ENCODE assay signal across 18 cellular contexts in genomic region chr11:93267383-93267782, GRCh38.
"Had no signal": no experiment of that assay in that cellular context is flagged by ENCODE, and none has a peak within 500 bp of the region (broad histone marks: within the 10 kb centered on the region; RNA-seq: fewer than 3 reads in every experiment).

No MANE protein-coding gene starts in this region.

- H3K36me3 Mint-ChIP-seq: activated CD4-positive, alpha-beta memory T cell treated with anti-CD3 and anti-CD28 coated beads for 36 hours; activated naive CD8-positive, alpha-beta T cell had no signal

- H3K9me3 ChIP-seq: lower lobe of right lung had no signal

- H3K4me3 ChIP-seq: lower lobe of right lung had no signal

- H3K9me3 Mint-ChIP-seq: T-helper 2 cell treated with Interferon-gamma antibody and Interleukin-4, amounts not matched to agents 5 μg/mL and 100 μg/mL, for 36 hours had no signal

- H3K4me1 Mint-ChIP-seq: activated B cell treated with CpG ODN at 0.5 μM for 24 hours, nephron progenitor cell had no signal

- DNase-seq: activated B cell treated with CpG ODN at 0.5 μM for 24 hours; activated CD4-positive, alpha-beta memory T cell treated with anti-CD3 and anti-CD28 coated beads for 36 hours; activated CD4-positive, alpha-beta T cell treated with anti-CD3 and anti-CD28 coated beads for 4 hours; activated T-cell treated with anti-CD3 and anti-CD28 coated beads for 4 hours; caudate nucleus; foreskin fibroblast; left colon; lower lobe of right lung; nephron progenitor cell; nucleus accumbens; posterior cingulate gyrus; retina; stimulated activated CD8-positive, alpha-beta memory T cell treated with anti-CD3 and anti-CD28 coated beads, Interleukin-4, amount 100 ng/mL, for 48 hours; stimulated activated naive CD4-positive, alpha-beta T cell had no signal

- H3K36me3 ChIP-seq: lower lobe of right lung had no signal

- H3K4me1 ChIP-seq: lower lobe of right lung had no signal

- H3K4me3 Mint-ChIP-seq: activated B cell treated with CpG ODN at 0.5 μM for 24 hours; activated CD4-positive, alpha-beta memory T cell treated with anti-CD3 and anti-CD28 coated beads for 36 hours; activated naive CD8-positive, alpha-beta T cell; activated T-helper 1 cell treated with anti-CD3 and anti-CD28 coated beads, Interleukin-12 subunit alpha, Interleukin-12 subunit beta, Interleukin-2, Interleukin-4 antibody, amounts not matched to agents 30 ng/mL and 10 ng/mL and 1 ng/mL, durations not matched to agents 14 hours and 24 hours and 36 hours; nephron progenitor cell; T-helper 2 cell treated with Interferon-gamma antibody and Interleukin-4, amounts not matched to agents 5 μg/mL and 100 μg/mL, for 36 hours had no signal

- H3K27ac Mint-ChIP-seq: activated B cell treated with CpG ODN at 0.5 μM for 24 hours; activated CD4-positive, alpha-beta memory T cell treated with anti-CD3 and anti-CD28 coated beads for 36 hours; activated naive CD8-positive, alpha-beta T cell; activated T-helper 1 cell treated with anti-CD3 and anti-CD28 coated beads, Interleukin-12 subunit alpha, Interleukin-12 subunit beta, Interleukin-2, Interleukin-4 antibody, amounts not matched to agents 30 ng/mL and 10 ng/mL and 1 ng/mL, durations not matched to agents 14 hours and 24 hours and 36 hours; nephron progenitor cell; T-helper 2 cell treated with Interferon-gamma antibody and Interleukin-4, amounts not matched to agents 5 μg/mL and 100 μg/mL, for 36 hours had no signal

- H3K27ac ChIP-seq: epithelial cell of prostate, lower lobe of right lung had no signal
